1 cellular context compared by ENCODE assay signal in genomic region chr1:109787211-109787844, GRCh38.
TF ChIP-seq lines count a peak whose summit lies in the region.

No MANE protein-coding gene starts in this region.

TF ChIP-seq in HCT116, 20 proteins besides CTCF, POLR2A, EP300 and RAD21 (continued from another document):
- TF ChIP-seq SP1 (IDR thresholded peaks at IDR 0.05; ENCODE audit: low read depth) (peak; percentile 26; the same call in 1 of the 2 replicates), CEBPB (IDR thresholded peaks at IDR 0.05; ENCODE audit: low read depth) (no peak; the same call in 1 of the 2 replicates), CBX3 (IDR thresholded peaks at IDR 0.05; ENCODE audit: low read depth) (0 out of 2 replicates have a peak, but pooled peaks have one; percentile 36), MAX (IDR thresholded peaks at IDR 0.05) (peak; percentile 55)
TF ChIP-seq in HCT116: peak in this region for 5.
